Comparison of ENCODE assay signal across 19 cellular contexts in genomic region chr1:2269922-2270259, GRCh38. TPM values are rescaled to one million over a fixed set of nuclear protein-coding genes. Genes with fewer than 3 reads are reported as not detected.
DNase-seq lines count a peak whose midpoint lies in the region; ATAC-seq and TF ChIP-seq lines count a peak whose summit lies in the region.
"Had no signal": no experiment of that assay in that cellular context is flagged by ENCODE, and none has a peak within 500 bp of the region (broad histone marks: within the 10 kb centered on the region; RNA-seq: fewer than 3 reads in every experiment).

No MANE protein-coding gene starts in this region.

- DNase-seq in G401 (ENCODE audit: low spot score) (peak; percentile 20), coronary artery (ENCODE audit: low spot score) (no peak), mesendoderm (no peak), inferior parietal cortex (ENCODE audit: extremely low spot score) (no peak), SK-N-DZ (ENCODE audit: low spot score) (no peak)
- no peak for DNase-seq in CD8-positive, alpha-beta T cell
- no peak for DNase-seq in stimulated activated naive CD4-positive, alpha-beta T cell treated with Interleukin-2 at 50 U/mL for 16 hours (lab: John Stamatoyannopoulos, UW)
- DNase-seq: activated CD4-positive, alpha-beta T cell treated with anti-CD3 and anti-CD28 coated beads, Interleukin-2, amount 50 U/mL, for 1 hour; activated naive CD4-positive, alpha-beta T cell treated with anti-CD3 and anti-CD28 coated beads, Interleukin-2, amount 10 ng/mL, durations not matched to agents 7 days and 5 days; activated T-cell treated with anti-CD3 and anti-CD28 coated beads for 4 hours; Caco-2; erythroblast; head of caudate nucleus; NCI-H1436 treated with DMSO at 0.1 percent for 48 hours; Peyer's patch had no signal

- no peak overlapping the region for H3K4me3 Mint-ChIP-seq in CD8-positive, alpha-beta T cell
- H3K4me3 Mint-ChIP-seq: activated naive CD4-positive, alpha-beta T cell treated with anti-CD3 and anti-CD28 coated beads, Interleukin-2, amount 10 ng/mL, durations not matched to agents 7 days and 5 days; dendritic cell treated with granulocyte-macrophage colony-stimulating factor and Interleukin-4, amounts not matched to agents 40 ng/mL and 50 ng/mL, for 4 days; memory B cell had no signal

- in situ Hi-C loops in G401 (cut with HindIII; ENCODE audit: low sequenced_read_pairs): no loop called here

- POLR2A ChIA-PET in CD8-positive, alpha-beta T cell (lab: Charles Lee): no interaction called here

- no peak overlapping the region for H3K56ac ChIP-seq in mesendoderm (ENCODE audit: low read length)

- H3K79me2 ChIP-seq in mesendoderm (ENCODE audit: control insufficient read depth, insufficient read depth, low read length): peaks cover 98% of the 10 kb centered on the region

- H3K4ac ChIP-seq in mesendoderm (ENCODE audit: low read depth, low read length): no peak overlapping the region

- peaks cover 17% of the 10 kb centered on the region for H3K36me3 Mint-ChIP-seq in CD8-positive, alpha-beta T cell

- peak overlapping the region; percentile 59 for H3K23ac ChIP-seq in mesendoderm (ENCODE audit: low read length)

- no peak overlapping the region for H3K4me2 ChIP-seq in mesendoderm (ENCODE audit: low read length)

- ATAC-seq in CD8-positive, alpha-beta T cell: no peak
- ATAC-seq: pancreas had no signal

- H2BK120ac ChIP-seq in mesendoderm (ENCODE audit: low read depth, low read length): no peak overlapping the region

- H3K4me1 ChIP-seq in mesendoderm (ENCODE audit: control insufficient read depth, low read depth, low read length) (peaks cover 3% of the 10 kb centered on the region), skeletal muscle tissue (ENCODE audit: control insufficient read depth in 3 of 3, insufficient read depth in 3 of 3, low read length in 3 of 3) (peaks cover 69 to 84% (median 83%) of the 10 kb centered on the region in 3 donors)
- peaks cover 92% of the 10 kb centered on the region for H3K4me1 ChIP-seq in CD8-positive, alpha-beta T cell (ENCODE audit: insufficient read depth, low read length)
- H3K4me1 ChIP-seq: pancreas had no signal

- H3K4me1 Mint-ChIP-seq in CD8-positive, alpha-beta T cell (ENCODE audit: low read depth): peaks cover 65% of the 10 kb centered on the region

- intact Hi-C loops in CD8-positive, alpha-beta T cell (cut with DNase I, micrococcal nuclease): no loop called here

- peaks cover 24% of the 10 kb centered on the region for H3K79me1 ChIP-seq in mesendoderm (ENCODE audit: low read length)

- H3K18ac ChIP-seq in mesendoderm (ENCODE audit: low read length): no peak overlapping the region

- no CpG with 5 or more reads among the region's 13 CpGs for WGBS in mesendoderm (ENCODE audit: extremely low coverage, insufficient coverage, low lambda C conversion rate)

- no peaks in the 10 kb centered on the region for H3K27me3 Mint-ChIP-seq in CD8-positive, alpha-beta T cell (ENCODE audit: low read depth)
- H3K27me3 Mint-ChIP-seq: activated naive CD4-positive, alpha-beta T cell treated with anti-CD3 and anti-CD28 coated beads, Interleukin-2, amount 10 ng/mL, durations not matched to agents 7 days and 5 days; dendritic cell treated with granulocyte-macrophage colony-stimulating factor and Interleukin-4, amounts not matched to agents 40 ng/mL and 50 ng/mL, for 4 days; memory B cell had no signal

- H3K27ac ChIP-seq in coronary artery (peak overlapping the region; percentile 4 to 77), mesendoderm (ENCODE audit: low read depth, low read length) (no peak overlapping the region), skeletal muscle tissue (ENCODE audit: low read depth, low read length) (peak overlapping the region; percentile 19)
- H3K27ac ChIP-seq in CD8-positive, alpha-beta T cell (ENCODE audit: low read depth, low read length): no peak overlapping the region
- H3K27ac ChIP-seq: pancreas had no signal

- H3K36me3 ChIP-seq in mesendoderm (ENCODE audit: control insufficient read depth, insufficient read depth, low read length): no peaks in the 10 kb centered on the region
- no peaks in the 10 kb centered on the region for H3K36me3 ChIP-seq in skeletal muscle tissue (ENCODE audit: control insufficient read depth in 3 of 3, insufficient read depth in 3 of 3, low read length in 3 of 3)
- H3K36me3 ChIP-seq in CD8-positive, alpha-beta T cell (ENCODE audit: insufficient read depth, low read length): no peaks in the 10 kb centered on the region
- H3K36me3 ChIP-seq: pancreas, Peyer's patch had no signal

- no peak overlapping the region for H2BK5ac ChIP-seq in mesendoderm (ENCODE audit: low read length)

- no peak overlapping the region for H3K27ac Mint-ChIP-seq in CD8-positive, alpha-beta T cell
- H3K27ac Mint-ChIP-seq: activated naive CD4-positive, alpha-beta T cell treated with anti-CD3 and anti-CD28 coated beads, Interleukin-2, amount 10 ng/mL, durations not matched to agents 7 days and 5 days; dendritic cell treated with granulocyte-macrophage colony-stimulating factor and Interleukin-4, amounts not matched to agents 40 ng/mL and 50 ng/mL, for 4 days; memory B cell had no signal

- H2BK15ac ChIP-seq in mesendoderm (replicated peaks; ENCODE audit: low read depth): no peak overlapping the region

- H3K9ac ChIP-seq in mesendoderm (ENCODE audit: low read length) (no peak overlapping the region), skeletal muscle tissue (ENCODE audit: low read depth in 1 of 3, low read length in 3 of 3) (no peak overlapping the region)

- no peaks in the 10 kb centered on the region for H3K27me3 ChIP-seq in mesendoderm (ENCODE audit: insufficient read depth, low read length, poor library complexity)
- H3K27me3 ChIP-seq in skeletal muscle tissue (ENCODE audit: control insufficient read depth in 3 of 3, insufficient read depth in 3 of 3, low read length in 3 of 3): no peaks in the 10 kb centered on the region
- no peaks in the 10 kb centered on the region for H3K27me3 ChIP-seq in CD8-positive, alpha-beta T cell (ENCODE audit: insufficient read depth, low read length)
- H3K27me3 ChIP-seq: pancreas, Peyer's patch had no signal

- no peak overlapping the region for H2AK5ac ChIP-seq in mesendoderm (ENCODE audit: low read length)

- no peak overlapping the region for H4K8ac ChIP-seq in mesendoderm (ENCODE audit: low read depth, low read length)

- H3K9me3 ChIP-seq in skeletal muscle tissue (ENCODE audit: control insufficient read depth in 3 of 3, low read length in 3 of 3): no peaks in the 10 kb centered on the region
- no peaks in the 10 kb centered on the region for H3K9me3 ChIP-seq in CD8-positive, alpha-beta T cell (ENCODE audit: low read length)
- H3K9me3 ChIP-seq: Caco-2, pancreas, Peyer's patch had no signal

- H3K4me3 ChIP-seq in coronary artery: peak overlapping the region; percentile 60
- H3K4me3 ChIP-seq in mesendoderm (ENCODE audit: low read length): no peak overlapping the region
- H3K4me3 ChIP-seq in skeletal muscle tissue (ENCODE audit: low read length in 3 of 3): no peak overlapping the region
- no peak overlapping the region for H3K4me3 ChIP-seq in CD8-positive, alpha-beta T cell (ENCODE audit: low read depth, low read length)
- H3K4me3 ChIP-seq: pancreas, Peyer's patch had no signal

- no peak overlapping the region for H4K5ac ChIP-seq in mesendoderm (ENCODE audit: low read length)

- CTCF ChIA-PET in CD8-positive, alpha-beta T cell (lab: Charles Lee): no interaction called here

- H3K9me3 Mint-ChIP-seq in CD8-positive, alpha-beta T cell: no peaks in the 10 kb centered on the region
- H3K9me3 Mint-ChIP-seq: activated naive CD4-positive, alpha-beta T cell treated with anti-CD3 and anti-CD28 coated beads, Interleukin-2, amount 10 ng/mL, durations not matched to agents 7 days and 5 days; dendritic cell treated with granulocyte-macrophage colony-stimulating factor and Interleukin-4, amounts not matched to agents 40 ng/mL and 50 ng/mL, for 4 days; memory B cell had no signal

- TF ChIP-seq CTCF in coronary artery (IDR thresholded peaks at IDR 0.05): no peak
- TF ChIP-seq CTCF in CD8-positive, alpha-beta T cell (IDR thresholded peaks at IDR 0.05): no peak

RNA-seq across cellular contexts. Expression of gene SKI, which starts 41.8 kb away (rescaled TPM):
- total RNA-seq in G401 (2014; rRNA removed; shearing (Covaris generic)): 5.8 and 15.2 TPM in 2 replicates
- polyA plus RNA-seq in mesendoderm (2013, experiment 1 of 2): 48.1 TPM
- polyA plus RNA-seq in mesendoderm (2013, experiment 2 of 2): 51.1 TPM
- 19.3 TPM for total RNA-seq in skeletal muscle tissue
- 100 to 1,000 TPM; 361 to 383 TPM for total RNA-seq in CD8-positive, alpha-beta T cell
- 2.4 and 3.1 TPM in 2 replicates for polyA plus RNA-seq in SK-N-DZ (2014; cell fraction: cytosol; rRNA removed)
- 1.2 and 7.3 TPM in 2 replicates for polyA plus RNA-seq in SK-N-DZ (2014; cell fraction: nucleus; rRNA removed)

Comparison
In these comparisons a context has a peak if more than half of its experiments do, and no peak if none do; other contexts are left out.
1. H3K27ac ChIP-seq: peak in coronary artery (2 of 2) and skeletal muscle tissue (single experiment); none in mesendoderm (single experiment) and CD8-positive, alpha-beta T cell (single experiment).
2. RNA of gene SKI, which starts 41.8 kb away (total RNA-seq): 361 to 383 TPM in CD8-positive, alpha-beta T cell; 19.3 TPM in skeletal muscle tissue (single experiment) and 5.8 to 15.2 TPM in G401; every median in the first group is over 10 times any median in the second.